In genomic region chr11:12353534-12353933, GRCh38 we compare ENCODE assay signal across 24 cellular contexts. TPM values are rescaled to one million over a fixed set of nuclear protein-coding genes. Genes with fewer than 3 reads are reported as not detected.
DNase-seq lines count a peak whose midpoint lies in the region; ATAC-seq and TF ChIP-seq lines count a peak whose summit lies in the region.
"Had no signal": no experiment of that assay in that cellular context is flagged by ENCODE, and none has a peak within 500 bp of the region (broad histone marks: within the 10 kb centered on the region; RNA-seq: fewer than 3 reads in every experiment).

No MANE protein-coding gene starts in this region.

- peak; percentile 53 for ATAC-seq in activated naive CD8-positive, alpha-beta T cell treated with anti-CD3 and anti-CD28 coated beads, Interleukin-2, amount 50 U/mL, for 24 hours
- ATAC-seq in T-helper 17 cell, result no peak
- ATAC-seq: A549, GM12878 had no signal

- no peaks in the 10 kb centered on the region for H3K9me3 Mint-ChIP-seq in activated CD4-positive, alpha-beta T cell treated with anti-CD3 and anti-CD28 coated beads, Interleukin-2, amount 10 ng/mL, durations not matched to agents 24 days and 14 days
- no peaks in the 10 kb centered on the region for H3K9me3 Mint-ChIP-seq in activated naive CD8-positive, alpha-beta T cell treated with anti-CD3 and anti-CD28 coated beads, Interleukin-2, amount 50 U/mL, for 24 hours
- H3K9me3 Mint-ChIP-seq in activated naive CD8-positive, alpha-beta T cell treated with anti-CD3 and anti-CD28 coated beads for 36 hours, result no peaks in the 10 kb centered on the region
- H3K9me3 Mint-ChIP-seq in endothelial cell (ENCODE audit: unreplicated experiment), result no peaks in the 10 kb centered on the region
- H3K9me3 Mint-ChIP-seq: CD14-positive monocyte; CD4-positive, alpha-beta T cell; CD8-positive, alpha-beta memory T cell had no signal

- DNase-seq in activated CD4-positive, alpha-beta T cell treated with anti-CD3 and anti-CD28 coated beads, Interleukin-2, amount 10 ng/mL, durations not matched to agents 24 days and 14 days, result no peak
- no peak for DNase-seq in activated CD4-positive, alpha-beta T cell treated with anti-CD3 and anti-CD28 coated beads, Interleukin-2, amount 50 U/mL, for 48 hours
- no peak for DNase-seq in activated naive CD8-positive, alpha-beta T cell treated with anti-CD3 and anti-CD28 coated beads, Interleukin-2, amount 50 U/mL, for 24 hours
- DNase-seq in activated naive CD8-positive, alpha-beta T cell treated with anti-CD3 and anti-CD28 coated beads for 36 hours, result no peak
- no peak for DNase-seq in T-helper 17 cell
- DNase-seq in endothelial cell (ENCODE audit: low spot score), result no peak
- DNase-seq in stimulated activated CD4-positive, alpha-beta T cell treated with anti-CD3 and anti-CD28 coated beads, Interleukin-4, amount 100 ng/mL, for 4 hours, result no peak
- DNase-seq in stimulated activated CD4-positive, alpha-beta T cell treated with anti-CD3 and anti-CD28 coated beads, Interleukin-2, amount 100 ng/mL, for 24 hours, result no peak
- DNase-seq: ACHN; AML-193; BE2C; CD4-positive, alpha-beta T cell; CD8-positive, alpha-beta memory T cell; DMS 273 treated with DMSO at 0.1 percent for 48 hours; DMS79; EL; GDM1; GM23248; H7; HCEC 1CT had no signal

- no peak overlapping the region for H3K4me3 Mint-ChIP-seq in activated CD4-positive, alpha-beta T cell treated with anti-CD3 and anti-CD28 coated beads, Interleukin-2, amount 10 ng/mL, durations not matched to agents 24 days and 14 days
- H3K4me3 Mint-ChIP-seq in activated naive CD8-positive, alpha-beta T cell treated with anti-CD3 and anti-CD28 coated beads, Interleukin-2, amount 50 U/mL, for 24 hours, result no peak overlapping the region
- H3K4me3 Mint-ChIP-seq in activated naive CD8-positive, alpha-beta T cell treated with anti-CD3 and anti-CD28 coated beads for 36 hours, result no peak overlapping the region
- no peak overlapping the region for H3K4me3 Mint-ChIP-seq in T-helper 17 cell
- no peak overlapping the region for H3K4me3 Mint-ChIP-seq in endothelial cell (ENCODE audit: unreplicated experiment)
- H3K4me3 Mint-ChIP-seq: CD14-positive monocyte; CD4-positive, alpha-beta T cell; CD8-positive, alpha-beta memory T cell had no signal

- H3K27me3 Mint-ChIP-seq in activated CD4-positive, alpha-beta T cell treated with anti-CD3 and anti-CD28 coated beads, Interleukin-2, amount 10 ng/mL, durations not matched to agents 24 days and 14 days, result no peaks in the 10 kb centered on the region
- H3K27me3 Mint-ChIP-seq in activated naive CD8-positive, alpha-beta T cell treated with anti-CD3 and anti-CD28 coated beads, Interleukin-2, amount 50 U/mL, for 24 hours, result no peaks in the 10 kb centered on the region
- no peaks in the 10 kb centered on the region for H3K27me3 Mint-ChIP-seq in activated naive CD8-positive, alpha-beta T cell treated with anti-CD3 and anti-CD28 coated beads for 36 hours
- no peaks in the 10 kb centered on the region for H3K27me3 Mint-ChIP-seq in T-helper 17 cell
- peaks cover 5% of the 10 kb centered on the region for H3K27me3 Mint-ChIP-seq in endothelial cell (ENCODE audit: unreplicated experiment)
- H3K27me3 Mint-ChIP-seq: CD4-positive, alpha-beta T cell had no signal

- intact Hi-C loops in activated CD4-positive, alpha-beta T cell treated with anti-CD3 and anti-CD28 coated beads, Interleukin-2, amount 10 ng/mL, durations not matched to agents 24 days and 14 days (cut with micrococcal nuclease), result no loop called here

- peaks cover 26% of the 10 kb centered on the region for H3K4me1 Mint-ChIP-seq in activated CD4-positive, alpha-beta T cell treated with anti-CD3 and anti-CD28 coated beads, Interleukin-2, amount 10 ng/mL, durations not matched to agents 24 days and 14 days
- peaks cover 23% of the 10 kb centered on the region for H3K4me1 Mint-ChIP-seq in activated naive CD8-positive, alpha-beta T cell treated with anti-CD3 and anti-CD28 coated beads, Interleukin-2, amount 50 U/mL, for 24 hours
- peaks cover 34% of the 10 kb centered on the region for H3K4me1 Mint-ChIP-seq in activated naive CD8-positive, alpha-beta T cell treated with anti-CD3 and anti-CD28 coated beads for 36 hours
- H3K4me1 Mint-ChIP-seq in T-helper 17 cell (peaks cover 25% of the 10 kb centered on the region), endothelial cell (ENCODE audit: unreplicated experiment) (no peaks in the 10 kb centered on the region)
- H3K4me1 Mint-ChIP-seq: CD14-positive monocyte had no signal

- peaks cover 7% of the 10 kb centered on the region for H3K36me3 Mint-ChIP-seq in activated CD4-positive, alpha-beta T cell treated with anti-CD3 and anti-CD28 coated beads, Interleukin-2, amount 10 ng/mL, durations not matched to agents 24 days and 14 days (ENCODE audit: low read depth)
- no peaks in the 10 kb centered on the region for H3K36me3 Mint-ChIP-seq in activated naive CD8-positive, alpha-beta T cell treated with anti-CD3 and anti-CD28 coated beads, Interleukin-2, amount 50 U/mL, for 24 hours (ENCODE audit: low read depth)
- no peaks in the 10 kb centered on the region for H3K36me3 Mint-ChIP-seq in activated naive CD8-positive, alpha-beta T cell treated with anti-CD3 and anti-CD28 coated beads for 36 hours
- H3K36me3 Mint-ChIP-seq in T-helper 17 cell (ENCODE audit: low read depth) (peaks cover 6% of the 10 kb centered on the region), endothelial cell (ENCODE audit: low read depth, unreplicated experiment) (no peaks in the 10 kb centered on the region)

- H3K9me3 ChIP-seq in T-helper 17 cell (ENCODE audit: control insufficient read depth, low read length, poor library complexity, severe bottlenecking), result no peaks in the 10 kb centered on the region
- H3K9me3 ChIP-seq: A549; BE2C; BLaER1 treated with 17β-estradiol and CSF1 and Interleukin-3, amounts not matched to agents 10 nM and 100 nM had no signal

- TF ChIP-seq CTCF in endothelial cell (IDR thresholded peaks at IDR 0.05; ENCODE audit: unreplicated experiment), result no peak

- peak overlapping the region; percentile 6 for H3K27ac Mint-ChIP-seq in activated CD4-positive, alpha-beta T cell treated with anti-CD3 and anti-CD28 coated beads, Interleukin-2, amount 10 ng/mL, durations not matched to agents 24 days and 14 days
- no peak overlapping the region for H3K27ac Mint-ChIP-seq in activated naive CD8-positive, alpha-beta T cell treated with anti-CD3 and anti-CD28 coated beads, Interleukin-2, amount 50 U/mL, for 24 hours
- no peak overlapping the region for H3K27ac Mint-ChIP-seq in activated naive CD8-positive, alpha-beta T cell treated with anti-CD3 and anti-CD28 coated beads for 36 hours
- peak overlapping the region; percentile 2 for H3K27ac Mint-ChIP-seq in T-helper 17 cell
- peak overlapping the region; percentile 22 for H3K27ac Mint-ChIP-seq in endothelial cell (ENCODE audit: unreplicated experiment)
- H3K27ac Mint-ChIP-seq: CD4-positive, alpha-beta T cell had no signal

RNA-seq across cellular contexts. Expression of gene PARVA, which starts 23.8 kb away (rescaled TPM):
- not detected in 2 replicates for total RNA-seq in activated CD4-positive, alpha-beta T cell treated with anti-CD3 and anti-CD28 coated beads, Interleukin-2, amount 10 ng/mL, durations not matched to agents 24 days and 14 days
- total RNA-seq in activated naive CD8-positive, alpha-beta T cell treated with anti-CD3 and anti-CD28 coated beads for 36 hours, result under 1 TPM in 1 of 2 experiments, not detected in 1; 0.04 TPM
- total RNA-seq in T-helper 17 cell (1 to 10 TPM in 1 of 2 donors, under 1 TPM in 1; 0.16 to 1.8 TPM), endothelial cell (ENCODE audit: unreplicated experiment) (53.3 TPM)

Comparison
In these comparisons a context has a peak if more than half of its experiments do, and no peak if none do; other contexts are left out.
1. H3K27ac Mint-ChIP-seq: peak in activated CD4-positive, alpha-beta T cell treated with anti-CD3 and anti-CD28 coated beads, Interleukin-2, amount 10 ng/mL, durations not matched to agents 24 days and 14 days (single experiment), T-helper 17 cell (single experiment) and endothelial cell (single experiment); none in activated naive CD8-positive, alpha-beta T cell treated with anti-CD3 and anti-CD28 coated beads, Interleukin-2, amount 50 U/mL, for 24 hours (single experiment) and activated naive CD8-positive, alpha-beta T cell treated with anti-CD3 and anti-CD28 coated beads for 36 hours (single experiment).
2. RNA of gene PARVA, which starts 23.8 kb away (total RNA-seq): 53.3 TPM in endothelial cell (single experiment); 0.16 to 1.8 TPM in T-helper 17 cell, 0.04 TPM in activated naive CD8-positive, alpha-beta T cell treated with anti-CD3 and anti-CD28 coated beads for 36 hours and not detected in activated CD4-positive, alpha-beta T cell treated with anti-CD3 and anti-CD28 coated beads, Interleukin-2, amount 10 ng/mL, durations not matched to agents 24 days and 14 days; every median in the first group is over 10 times any median in the second.